8 cellular contexts compared by ENCODE assay signal in genomic region chr17:81711814-81712467, GRCh38. TPM values are rescaled to one million over a fixed set of nuclear protein-coding genes. Genes with fewer than 3 reads are reported as not detected.
DNase-seq lines count a peak whose midpoint lies in the region; ATAC-seq and TF ChIP-seq lines count a peak whose summit lies in the region.

SLC25A10 (plus strand) TSS chr17:81712284; CDS start chr17:81712427, 143 bp downstream.

- H3K36me3 Mint-ChIP-seq in activated CD8-positive, alpha-beta memory T cell treated with anti-CD3 and anti-CD28 coated beads, Interleukin-2, amount 10 ng/mL, durations not matched to agents 7 days and 5 days, result peaks cover 4% of the 10 kb centered on the region
- H3K36me3 Mint-ChIP-seq in endothelial cell (ENCODE audit: low read depth, unreplicated experiment), result peaks cover 4% of the 10 kb centered on the region

- peak; percentile 70 for ATAC-seq in GM19372 (IDR thresholded peaks at IDR 0.05; ENCODE audit: low read depth, unreplicated experiment)
- ATAC-seq in activated CD8-positive, alpha-beta memory T cell treated with anti-CD3 and anti-CD28 coated beads, Interleukin-2, amount 10 ng/mL, durations not matched to agents 7 days and 5 days, result peak; percentile 86

- H3K36me3 ChIP-seq in BLaER1 (peaks cover 51% of the 10 kb centered on the region), NT2/D1 (ENCODE audit: insufficient read depth, insufficient read length, low read length) (peaks cover 35% of the 10 kb centered on the region)

- peak within 1 kb of the TSS; percentile 86 for H3K27ac ChIP-seq in BLaER1

- no peaks in the 10 kb centered on the region for H3K9me3 ChIP-seq in BLaER1
- H3K9me3 ChIP-seq in NT2/D1 (ENCODE audit: insufficient read depth, low read length), result no peaks in the 10 kb centered on the region

- H3K4me3 ChIP-seq in BLaER1 (peak within 1 kb of the TSS; percentile 87), NT2/D1 (ENCODE audit: insufficient read length, low read depth) (peak within 1 kb of the TSS; percentile 86)

- H3K27ac Mint-ChIP-seq in activated CD8-positive, alpha-beta memory T cell treated with anti-CD3 and anti-CD28 coated beads, Interleukin-2, amount 10 ng/mL, durations not matched to agents 7 days and 5 days, result peak within 1 kb of the TSS; percentile 83
- H3K27ac Mint-ChIP-seq in endothelial cell (ENCODE audit: unreplicated experiment), result peak within 1 kb of the TSS; percentile 37

- no peaks in the 10 kb centered on the region for H3K9me3 Mint-ChIP-seq in activated CD8-positive, alpha-beta memory T cell treated with anti-CD3 and anti-CD28 coated beads, Interleukin-2, amount 10 ng/mL, durations not matched to agents 7 days and 5 days (ENCODE audit: low read depth)
- H3K9me3 Mint-ChIP-seq in endothelial cell (ENCODE audit: unreplicated experiment), result no peaks in the 10 kb centered on the region

- H4K20me1 ChIP-seq in BLaER1, result peaks cover 50% of the 10 kb centered on the region

- H3K27me3 Mint-ChIP-seq in activated CD8-positive, alpha-beta memory T cell treated with anti-CD3 and anti-CD28 coated beads, Interleukin-2, amount 10 ng/mL, durations not matched to agents 7 days and 5 days, result no peaks in the 10 kb centered on the region
- H3K27me3 Mint-ChIP-seq in endothelial cell (ENCODE audit: unreplicated experiment), result peaks cover 6% of the 10 kb centered on the region

- peaks cover 67% of the 10 kb centered on the region for H3K4me1 ChIP-seq in BLaER1
- H3K4me1 ChIP-seq in NT2/D1 (ENCODE audit: insufficient read depth, insufficient read length), result peaks cover 24% of the 10 kb centered on the region

- H3K27me3 ChIP-seq in BLaER1 (no peaks in the 10 kb centered on the region), NT2/D1 (ENCODE audit: insufficient read depth, insufficient read length) (no peaks in the 10 kb centered on the region)

- peak within 1 kb of the TSS; percentile 98 for H3K4me2 ChIP-seq in BLaER1

- H3K9ac ChIP-seq in BLaER1 (peak within 1 kb of the TSS; percentile 86), NT2/D1 (ENCODE audit: insufficient read length, low read depth) (peak within 1 kb of the TSS; percentile 96)

- peak within 1 kb of the TSS; percentile 81 for H3K4me3 Mint-ChIP-seq in activated CD8-positive, alpha-beta memory T cell treated with anti-CD3 and anti-CD28 coated beads, Interleukin-2, amount 10 ng/mL, durations not matched to agents 7 days and 5 days
- H3K4me3 Mint-ChIP-seq in endothelial cell (ENCODE audit: unreplicated experiment), result peak within 1 kb of the TSS; percentile 89

- TF ChIP-seq CTCF in endothelial cell (IDR thresholded peaks at IDR 0.05; ENCODE audit: unreplicated experiment), result no peak

- CTCF ChIA-PET in activated CD8-positive, alpha-beta memory T cell treated with anti-CD3 and anti-CD28 coated beads, Interleukin-2, amount 10 ng/mL, durations not matched to agents 7 days and 5 days (lab: Charles Lee), result interaction anchor here (0.8 to 1.5 kb wide), 5 partner anchors 9 to 97 kb away, joined by 3 to 8 read pairs (median 6); partner anchors contain the start of gene MRPL12

- H3K4me1 Mint-ChIP-seq in activated CD8-positive, alpha-beta memory T cell treated with anti-CD3 and anti-CD28 coated beads, Interleukin-2, amount 10 ng/mL, durations not matched to agents 7 days and 5 days, result peaks cover 29% of the 10 kb centered on the region
- H3K4me1 Mint-ChIP-seq in endothelial cell (ENCODE audit: unreplicated experiment), result peaks cover 17% of the 10 kb centered on the region

- DNase-seq in HS-5 (ENCODE audit: low read depth) (peak; percentile 35), NT2/D1 (ENCODE audit: low read depth, low spot score) (peak; percentile 46), endothelial cell (ENCODE audit: low spot score) (peak; percentile 75), midbrain (lab: John Stamatoyannopoulos, UW) (peak; percentile 74)
- DNase-seq in activated CD8-positive, alpha-beta memory T cell treated with anti-CD3 and anti-CD28 coated beads, Interleukin-2, amount 10 ng/mL, durations not matched to agents 7 days and 5 days, result peak; percentile 89
- DNase-seq in stimulated activated CD8-positive, alpha-beta memory T cell treated with anti-CD3 and anti-CD28 coated beads, Interleukin-15, amount 100 ng/mL, for 24 hours (ENCODE audit: low read depth), result peak; percentile 66

RNA-seq across cellular contexts. Expression of gene SLC25A10, which starts in this region (rescaled TPM):
- total RNA-seq in activated CD8-positive, alpha-beta memory T cell treated with anti-CD3 and anti-CD28 coated beads, Interleukin-2, amount 10 ng/mL, durations not matched to agents 7 days and 5 days, result 10 to 100 TPM; 32.8 to 40.1 TPM
- total RNA-seq in endothelial cell (ENCODE audit: unreplicated experiment), result 6.7 TPM

Comparison
In these comparisons a context has a peak if more than half of its experiments do, and no peak if none do; other contexts are left out.
1. Peak in every context shown above with its lines: DNase-seq, ATAC-seq, H3K4me3 ChIP-seq and H3K27ac ChIP-seq.
2. DNase-seq: peak in every context shown above with its lines; median percentile 89 in activated CD8-positive, alpha-beta memory T cell treated with anti-CD3 and anti-CD28 coated beads, Interleukin-2, amount 10 ng/mL, durations not matched to agents 7 days and 5 days; 75 in endothelial cell; 74 in midbrain; 66 in stimulated activated CD8-positive, alpha-beta memory T cell treated with anti-CD3 and anti-CD28 coated beads, Interleukin-15, amount 100 ng/mL, for 24 hours; 46 in NT2/D1; 35 in HS-5.